ENCODE assay signal across 31 cellular contexts in genomic region chr3:170092907-170093306, GRCh38. TPM values are rescaled to one million over a fixed set of nuclear protein-coding genes. Genes with fewer than 3 reads are reported as not detected.
DNase-seq lines count a peak whose midpoint lies in the region; ATAC-seq, FAIRE-seq and TF ChIP-seq lines count a peak whose summit lies in the region.
"Had no signal": no experiment of that assay in that cellular context is flagged by ENCODE, and none has a peak within 500 bp of the region (broad histone marks: within the 10 kb centered on the region; RNA-seq: fewer than 3 reads in every experiment).

No MANE protein-coding gene starts in this region.

- peak overlapping the region; percentile 78 for H3K27ac Mint-ChIP-seq in CD4-positive, alpha-beta T cell
- H3K27ac Mint-ChIP-seq: activated CD4-positive, alpha-beta T cell treated with anti-CD3 and anti-CD28 coated beads, Interleukin-2, amount 10 ng/mL, durations not matched to agents 24 days and 14 days; natural killer cell; T-helper 2 cell treated with Interferon-gamma antibody and Interleukin-4, amounts not matched to agents 5 μg/mL and 100 μg/mL, for 36 hours had no signal

- in situ Hi-C loops in HepG2 (cut with HindIII; ENCODE audit: extremely low pct_ligation_motif_present, low pct_unique_long_range_greater_than_20kb) = no loop called here

- H3K18ac ChIP-seq in trophoblast cell (ENCODE audit: low read length) = no peak overlapping the region

- no peak overlapping the region for H3K23ac ChIP-seq in trophoblast cell (ENCODE audit: low read length)

- no peak overlapping the region for H2BK120ac ChIP-seq in trophoblast cell (ENCODE audit: insufficient read depth, low read length, poor library complexity)

- no peak overlapping the region for H4K8ac ChIP-seq in trophoblast cell (ENCODE audit: low read depth, low read length)

- peaks cover 2 to 27% of the 10 kb centered on the region in 2 experiments; a peak in 4 of 5 replicates for H3K36me3 ChIP-seq in HepG2 (replicated peaks in 1 of 2; ENCODE audit: control insufficient read depth in 1 of 2, insufficient read depth in 2 of 2, low read length in 2 of 2)
- peaks cover 0 to 5% of the 10 kb centered on the region in 2 experiments for H3K36me3 ChIP-seq in trophoblast cell (ENCODE audit: control insufficient read depth in 1 of 2, insufficient read depth in 2 of 2, low read length in 2 of 2)
- H3K36me3 ChIP-seq: breast epithelium had no signal

- TF ChIP-seq POLR2A in NB4 (IDR thresholded peaks at IDR 0.05; ENCODE audit: extremely low read depth, insufficient read length) (no peak), HepG2 (IDR thresholded peaks at IDR 0.05; ENCODE audit: insufficient read depth in 1 of 2, low read depth in 2 of 2, low read length in 2 of 2) (no peak)

- H3K4ac ChIP-seq in trophoblast cell (ENCODE audit: low read depth, low read length) = no peak overlapping the region

- no peak for TF ChIP-seq RAD21 in HepG2 (CRISPR knock-in tag; IDR thresholded peaks at IDR 0.05)

- H4K91ac ChIP-seq in trophoblast cell (ENCODE audit: low read depth, low read length) = no peak overlapping the region

- BruUV-seq in HepG2 (replicated peaks; lab: Mats Ljungman, UMichigan) = no TSS peak

- no peak overlapping the region for H3K27ac ChIP-seq in CD4-positive, alpha-beta T cell (ENCODE audit: low read depth, low read length)
- H3K27ac ChIP-seq in HepG2 (ENCODE audit: extremely low read length, insufficient read depth, low read length) = no peak overlapping the region
- no peak overlapping the region for H3K27ac ChIP-seq in trophoblast cell (ENCODE audit: low read depth, low read length)
- H3K27ac ChIP-seq: BLaER1, breast epithelium, gastrocnemius medialis, hepatocyte, lower lobe of right lung, tibial nerve, VCaP had no signal

- CTCF ChIA-PET in CD4-positive, alpha-beta T cell (lab: Charles Lee) = no interaction called here
- CTCF ChIA-PET in HepG2 (lab: Yijun Ruan, JAX; ENCODE audit: low intra/inter-chr PET ratio, low total read pairs) = no interaction called here

- TF ChIP-seq EP300 in HepG2 (IDR thresholded peaks at IDR 0.05; ENCODE audit: low read depth in 2 of 2, low read length in 2 of 2) (no peak), HepG2 (CRISPR knock-in tag; IDR thresholded peaks at IDR 0.05; ENCODE audit: borderline replicate concordance) (no peak)

- H3K4me1 Mint-ChIP-seq in CD4-positive, alpha-beta T cell (ENCODE audit: low read depth) = peaks cover 17% of the 10 kb centered on the region
- H3K4me1 Mint-ChIP-seq: activated CD4-positive, alpha-beta T cell treated with anti-CD3 and anti-CD28 coated beads, Interleukin-2, amount 10 ng/mL, durations not matched to agents 24 days and 14 days had no signal

- POLR2A ChIA-PET in CD4-positive, alpha-beta T cell (lab: Charles Lee) = no interaction called here
- POLR2A ChIA-PET in HepG2 (lab: Yijun Ruan, JAX) = interaction anchor here (1.0 to 2.0 kb wide), 2 partner anchors 14 to 16 kb away, joined by 3 to 5 read pairs; no protein-coding TSS in a partner anchor

- intact Hi-C loops in CD4-positive, alpha-beta T cell (cut with DNase I, micrococcal nuclease) = no loop called here
- intact Hi-C loops in HepG2 (cut with micrococcal nuclease; ENCODE audit: unreplicated experiment) = no loop called here

- no peak overlapping the region for H3K14ac ChIP-seq in trophoblast cell (ENCODE audit: low read length)

- H3K79me2 ChIP-seq in HepG2 (ENCODE audit: insufficient read depth, low read length) (no peaks in the 10 kb centered on the region), trophoblast cell (ENCODE audit: control insufficient read depth, insufficient read depth, low read length, poor library complexity) (no peaks in the 10 kb centered on the region)

- H2AK5ac ChIP-seq in trophoblast cell (ENCODE audit: low read length) = no peak overlapping the region

- H3K4me1 ChIP-seq in HepG2 (ENCODE audit: insufficient read depth, low read length) (no peaks in the 10 kb centered on the region; the same call in 1 of the 2 replicates), trophoblast cell (ENCODE audit: control insufficient read depth in 1 of 2, insufficient read depth in 2 of 2, low read length in 2 of 2) (no peaks in the 10 kb centered on the region)
- H3K4me1 ChIP-seq: BLaER1, breast epithelium, gastrocnemius medialis, lower lobe of right lung, tibial nerve had no signal

- no peaks in the 10 kb centered on the region for H3K9me3 Mint-ChIP-seq in CD4-positive, alpha-beta T cell
- H3K9me3 Mint-ChIP-seq: activated CD4-positive, alpha-beta T cell treated with anti-CD3 and anti-CD28 coated beads, Interleukin-2, amount 10 ng/mL, durations not matched to agents 24 days and 14 days; activated T-cell treated with anti-CD3 and anti-CD28 coated beads, Interleukin-2, amount 50 U/mL, for 4 hours; natural killer cell; T-helper 2 cell treated with Interferon-gamma antibody and Interleukin-4, amounts not matched to agents 5 μg/mL and 100 μg/mL, for 36 hours had no signal

- H3K9me3 ChIP-seq in CD4-positive, alpha-beta T cell (ENCODE audit: control insufficient read depth, low read length) = no peaks in the 10 kb centered on the region
- H3K9me3 ChIP-seq in HepG2 (ENCODE audit: low read length) (no peaks in the 10 kb centered on the region), trophoblast cell (ENCODE audit: insufficient read depth, low read depth, low read length) (no peaks in the 10 kb centered on the region)
- H3K9me3 ChIP-seq: BLaER1, breast epithelium, gastrocnemius medialis, lower lobe of right lung, tibial nerve had no signal

- no peaks in the 10 kb centered on the region for H4K20me1 ChIP-seq in HepG2 (ENCODE audit: insufficient read depth, low read length)
- H4K20me1 ChIP-seq: BLaER1 had no signal

- H3K9ac ChIP-seq in HepG2 (ENCODE audit: insufficient read depth, low read depth, low read length) (no peak overlapping the region), trophoblast cell (ENCODE audit: low read length) (no peak overlapping the region)
- H3K9ac ChIP-seq: BLaER1 had no signal

- H2AFZ ChIP-seq in HepG2 (ENCODE audit: low read length) (no peak overlapping the region), trophoblast cell (ENCODE audit: insufficient read depth, low read length, poor library complexity) (no peak overlapping the region)
- H2AFZ ChIP-seq: hepatocyte had no signal

- no peaks in the 10 kb centered on the region for H3K27me3 ChIP-seq in CD4-positive, alpha-beta T cell (ENCODE audit: control insufficient read depth, insufficient read depth, low read length)
- no peaks in the 10 kb centered on the region; a peak in 1 of 5 replicates for H3K27me3 ChIP-seq in HepG2 (ENCODE audit: control insufficient read depth in 1 of 2, insufficient read depth in 2 of 2, low read length in 2 of 2)
- H3K27me3 ChIP-seq in trophoblast cell (ENCODE audit: insufficient read depth, low read length) = no peaks in the 10 kb centered on the region
- H3K27me3 ChIP-seq: BLaER1, breast epithelium, gastrocnemius medialis, hepatocyte, tibial nerve had no signal

- no peak overlapping the region for H3K4me3 Mint-ChIP-seq in CD4-positive, alpha-beta T cell
- H3K4me3 Mint-ChIP-seq: activated CD4-positive, alpha-beta T cell treated with anti-CD3 and anti-CD28 coated beads, Interleukin-2, amount 10 ng/mL, durations not matched to agents 24 days and 14 days; activated T-cell treated with anti-CD3 and anti-CD28 coated beads, Interleukin-2, amount 50 U/mL, for 4 hours; natural killer cell; T-helper 2 cell treated with Interferon-gamma antibody and Interleukin-4, amounts not matched to agents 5 μg/mL and 100 μg/mL, for 36 hours had no signal

- WGBS in HepG2 (ENCODE audit: low lambda C conversion rate) = 100% methylated on average over 3 of the region's 3 CpGs
- WGBS in trophoblast cell (ENCODE audit: extremely low coverage, insufficient coverage, insufficient read length) = no CpG with 5 or more reads among the region's 3 CpGs

- no peaks in the 10 kb centered on the region for H3K27me3 Mint-ChIP-seq in CD4-positive, alpha-beta T cell
- H3K27me3 Mint-ChIP-seq: activated CD4-positive, alpha-beta T cell treated with anti-CD3 and anti-CD28 coated beads, Interleukin-2, amount 10 ng/mL, durations not matched to agents 24 days and 14 days had no signal

- no peaks in the 10 kb centered on the region for H3K79me1 ChIP-seq in trophoblast cell (ENCODE audit: low read length)

- H2BK12ac ChIP-seq in trophoblast cell (ENCODE audit: low read length) = no peak overlapping the region

- H3K4me3 ChIP-seq in NB4 (ENCODE audit: low read depth, low read length) (no peak overlapping the region), HepG2 (replicated peaks in 1 of 3; ENCODE audit: insufficient read depth in 1 of 3, low read depth in 2 of 3, low read length in 3 of 3) (no peak overlapping the region), trophoblast cell (ENCODE audit: low read depth, low read length) (no peak overlapping the region)
- H3K4me3 ChIP-seq: BLaER1, breast epithelium, gastrocnemius medialis, hepatocyte, lower lobe of right lung, tibial nerve had no signal

- no peak for ATAC-seq in CD4-positive, alpha-beta T cell (ENCODE audit: poor library complexity)
- ATAC-seq in HepG2 (no peak; the same call in 2 of the 3 replicates), HG03095 (IDR thresholded peaks at IDR 0.05; ENCODE audit: unreplicated experiment) (no peak), HG03521 (IDR thresholded peaks at IDR 0.05; ENCODE audit: unreplicated experiment) (no peak)
- ATAC-seq: activated T-cell treated with anti-CD3 and anti-CD28 coated beads, Interleukin-2, amount 50 U/mL, for 4 hours; gastrocnemius medialis; lower lobe of right lung; natural killer cell had no signal

- H3K4me2 ChIP-seq in HepG2 (ENCODE audit: low read depth, low read length) (no peak overlapping the region), trophoblast cell (ENCODE audit: low read length) (no peak overlapping the region)
- H3K4me2 ChIP-seq: BLaER1, hepatocyte had no signal

- no peak overlapping the region for H2BK5ac ChIP-seq in trophoblast cell (ENCODE audit: low read depth, low read length, poor library complexity)

- DNase-seq in AML-193 (lab: John Stamatoyannopoulos, UW) = peak; percentile 25 to 31
- DNase-seq in CD4-positive, alpha-beta T cell = no peak
- DNase-seq in NB4 (ENCODE audit: low read depth) = peak; percentile 18
- DNase-seq in HepG2 (ENCODE audit: low spot score) = no peak
- no peak for DNase-seq in trophoblast cell
- DNase-seq: activated CD4-positive, alpha-beta T cell treated with anti-CD3 and anti-CD28 coated beads, Interleukin-2, amount 10 ng/mL, durations not matched to agents 24 days and 14 days; activated naive CD4-positive, alpha-beta T cell treated with anti-CD3 and anti-CD28 coated beads, Interleukin-2, amount 50 U/mL, for 16 hours; activated T-cell treated with anti-CD3 and anti-CD28 coated beads, Interleukin-2, amount 50 U/mL, for 4 hours; anterior cingulate cortex; COR-L47; gastrocnemius medialis; kidney glomerular epithelial cell; lower lobe of right lung; midbrain; natural killer cell; NCI-H1417; NCI-H2029 treated with DMSO at 0.1 percent for 48 hours; NCI-H526; NK-92 treated with Interleukin-12 subunit alpha and Interleukin-12 subunit beta, amount 100 ng/mL, for 24 hours; Right ventricle myocardium superior; stimulated activated CD4-positive, alpha-beta T cell treated with anti-CD3 and anti-CD28 coated beads, Interleukin-4, amount 100 ng/mL, for 24 hours had no signal

- H4K12ac ChIP-seq in trophoblast cell (ENCODE audit: low read depth, low read length) = no peak overlapping the region

- no peak for FAIRE-seq in HepG2 (lab: Jason Lieb, UNC)
- FAIRE-seq: GM12891, H54 had no signal

- H3K36me3 Mint-ChIP-seq in CD4-positive, alpha-beta T cell (ENCODE audit: low read depth) = peaks cover 85% of the 10 kb centered on the region

- no peak for TF ChIP-seq CTCF in CD4-positive, alpha-beta T cell (IDR thresholded peaks at IDR 0.05)
- no peak for TF ChIP-seq CTCF in NB4 (IDR thresholded peaks at IDR 0.05; ENCODE audit: low read depth, low read length)
- TF ChIP-seq CTCF in HepG2 (CRISPR knock-in tag; IDR thresholded peaks at IDR 0.05) = no peak

RNA-seq across cellular contexts. Expression of gene GPR160, which starts 55.1 kb away (rescaled TPM):
- 1 to 10 TPM; 5.7 TPM for total RNA-seq in CD4-positive, alpha-beta T cell
- total RNA-seq in HepG2 (2016; rRNA removed; fragmentation: Illumina TruSeq; extraction: Trizol) = 12.1 and 14.0 TPM in 2 replicates
- total RNA-seq in HepG2 (2016; cell fraction: cytosol; rRNA removed; fragmentation: Illumina TruSeq; extraction: Trizol; ENCODE audit: low read depth) = 13.9 and 14.8 TPM in 2 replicates
- 11.1 and 12.6 TPM in 2 replicates for total RNA-seq in HepG2 (2016; cell fraction: insoluble cytoplasmic fraction; rRNA removed; fragmentation: Illumina TruSeq; extraction: Trizol)
- 24.8 and 29.9 TPM in 2 replicates for total RNA-seq in HepG2 (2016; cell fraction: membrane; rRNA removed; fragmentation: Illumina TruSeq; extraction: Trizol)
- 9.0 and 9.5 TPM in 2 replicates for total RNA-seq in HepG2 (2016; cell fraction: nucleus; rRNA removed; fragmentation: Illumina TruSeq; extraction: Trizol)
- polyA plus RNA-seq in HepG2 (2011; rRNA removed) = 15.5 and 23.2 TPM in 2 replicates
- polyA plus RNA-seq in HepG2 (2011; cell fraction: cytosol; rRNA removed) = 11.0 and 14.4 TPM in 2 replicates
- polyA plus RNA-seq in HepG2 (2011; cell fraction: nucleus; rRNA removed) = 4.1 and 4.9 TPM in 2 replicates
- polyA plus RNA-seq in HepG2 (2012) = 14.5 and 17.6 TPM in 2 replicates
- 37.7 and 40.2 TPM in 2 replicates for polyA plus RNA-seq in HepG2 (2016; cell fraction: cytosol; fragmentation: Illumina TruSeq; extraction: Trizol; ENCODE audit: low read depth)
- 27.1 and 30.7 TPM in 2 replicates for polyA plus RNA-seq in HepG2 (2016; cell fraction: insoluble cytoplasmic fraction; fragmentation: Illumina TruSeq; extraction: Trizol; ENCODE audit: low read depth)
- 48.6 and 61.0 TPM in 2 replicates for polyA plus RNA-seq in HepG2 (2016; cell fraction: membrane; fragmentation: Illumina TruSeq; extraction: Trizol; ENCODE audit: low read depth)
- polyA plus RNA-seq in HepG2 (2016; cell fraction: nucleus; fragmentation: Illumina TruSeq; extraction: Trizol; ENCODE audit: insufficient read depth, low read depth) = 17.4 and 17.9 TPM in 2 replicates
- polyA minus RNA-seq in HepG2 (2011; rRNA and poly(A)+ RNA removed; ENCODE audit: low replicate concordance) = 2.2 and 10.2 TPM in 2 replicates
- 12.7 and 14.9 TPM in 2 replicates for polyA minus RNA-seq in HepG2 (2011; cell fraction: cytosol; rRNA and poly(A)+ RNA removed)
- polyA minus RNA-seq in HepG2 (2011; cell fraction: nucleus; rRNA and poly(A)+ RNA removed) = 12.9 and 16.7 TPM in 2 replicates
- 5.1 and 5.2 TPM in 2 replicates for polyA plus RNA-seq in trophoblast cell (2013)

Comparison
In these comparisons a context has a peak if more than half of its experiments do, and no peak if none do; other contexts are left out.
1. DNase-seq: peak in AML-193 (2 of 2) and NB4 (single experiment); none in CD4-positive, alpha-beta T cell (0 of 10), HepG2 (single experiment) and trophoblast cell (0 of 2).